Comparison of ENCODE assay signal across 6 cellular contexts in the genomic region with DNA sequence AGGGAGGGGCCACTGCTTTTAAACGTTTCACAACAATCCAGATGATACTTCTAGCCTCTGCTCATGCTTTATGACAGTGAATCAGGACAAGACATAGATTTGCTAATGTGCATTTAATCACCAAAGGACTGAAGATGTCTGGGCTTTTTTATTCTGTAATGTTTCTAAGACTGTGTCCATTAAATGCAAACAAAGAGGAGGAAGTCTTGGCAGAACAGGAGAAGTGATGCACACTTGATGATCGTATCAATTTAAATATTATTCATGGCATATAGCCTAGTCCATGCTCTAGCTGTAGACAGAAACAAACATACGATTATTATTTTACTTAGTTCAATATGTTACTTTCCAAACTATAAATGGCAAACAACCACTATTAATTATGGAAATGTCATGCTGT. TPM values are rescaled to one million over a fixed set of nuclear protein-coding genes. Genes with fewer than 3 reads are reported as not detected.
DNase-seq lines count a peak whose midpoint lies in the region; ATAC-seq, FAIRE-seq and TF ChIP-seq lines count a peak whose summit lies in the region.
"Not testable (repeated sequence)": the region's sequence is repeated elsewhere in the genome, so short reads cannot be mapped to it uniquely, and the experiment has no call there.

No MANE protein-coding gene starts in this region.

- WGBS in IMR-90 (ENCODE audit: extremely low coverage in 2 of 2, insufficient read length in 1 of 2), 2 experiments: no CpG with 5 or more reads among the region's 3 CpGs

- H3K27me3 Mint-ChIP-seq in CD4-positive, alpha-beta T cell; activated T-helper 17 cell treated with anti-CD3 and anti-CD28 coated beads, Interleukin-2, amount 50 U/mL, for 72 hours; memory B cell: not testable (repeated sequence)

- not testable (repeated sequence) for H3K9me3 ChIP-seq in CD4-positive, alpha-beta T cell (ENCODE audit: control insufficient read depth, low read length); IMR-90 (ENCODE audit: control insufficient read depth, insufficient read depth, low read length); SK-N-MC (ENCODE audit: low read depth, low read length); endothelial cell of umbilical vein (replicated peaks; ENCODE audit: control insufficient read depth, insufficient read depth, low read length)

- H3K56ac ChIP-seq in IMR-90 (ENCODE audit: extremely low read depth, insufficient read depth, low read length): not testable (repeated sequence)

- FAIRE-seq in endothelial cell of umbilical vein (lab: Jason Lieb, UNC): peak; percentile 73

- H3K23ac ChIP-seq in IMR-90 (ENCODE audit: low read depth, low read length): not testable (repeated sequence)

- H3K4me1 Mint-ChIP-seq in CD4-positive, alpha-beta T cell (ENCODE audit: low read depth): peaks cover 42% of the 10 kb centered on the region
- H3K4me1 Mint-ChIP-seq in activated T-helper 17 cell treated with anti-CD3 and anti-CD28 coated beads, Interleukin-2, amount 50 U/mL, for 72 hours: peaks cover 53% of the 10 kb centered on the region
- H3K4me1 Mint-ChIP-seq in memory B cell: peaks cover 25% of the 10 kb centered on the region

- not testable (repeated sequence) for DNase-seq in CD4-positive, alpha-beta T cell; SK-N-MC (ENCODE audit: low read depth, low spot score); memory B cell (ENCODE audit: low spot score in 2 of 2)
- DNase-seq in IMR-90: peak; percentile 46
- peak; percentile 53 for DNase-seq in endothelial cell of umbilical vein (ENCODE audit: low read depth, low spot score)

- H4K5ac ChIP-seq in IMR-90 (ENCODE audit: low read depth, low read length): not testable (repeated sequence)

- H3K27ac Mint-ChIP-seq in CD4-positive, alpha-beta T cell: peak overlapping the region; percentile 53
- peak overlapping the region; percentile 84 for H3K27ac Mint-ChIP-seq in activated T-helper 17 cell treated with anti-CD3 and anti-CD28 coated beads, Interleukin-2, amount 50 U/mL, for 72 hours
- peak overlapping the region; percentile 87 for H3K27ac Mint-ChIP-seq in memory B cell

- intact Hi-C loops in CD4-positive, alpha-beta T cell (cut with DNase I, micrococcal nuclease): loop anchor here in 1 of 2 experiments (10.0 kb wide), 1 partner anchor 485 kb away; a partner anchor contains a TSS
- intact Hi-C loops in IMR-90 (cut with micrococcal nuclease); endothelial cell of umbilical vein (cut with micrococcal nuclease): not testable (repeated sequence)

- H4K20me1 ChIP-seq in IMR-90 (ENCODE audit: insufficient read depth, low read length): peaks cover 12% of the 10 kb centered on the region; the same call in 1 of the 2 replicates
- not testable (repeated sequence) for H4K20me1 ChIP-seq in endothelial cell of umbilical vein (replicated peaks; ENCODE audit: control insufficient read depth, extremely low read depth, insufficient read depth, low read length)

- TF ChIP-seq POLR2A in IMR-90 (IDR thresholded peaks at IDR 0.05; ENCODE audit: low read depth, low read length); endothelial cell of umbilical vein (IDR thresholded peaks at IDR 0.05; ENCODE audit: low read depth, low read length): not testable (repeated sequence)

- H3K27me3 ChIP-seq in CD4-positive, alpha-beta T cell (ENCODE audit: control insufficient read depth, insufficient read depth, low read length); IMR-90 (ENCODE audit: control insufficient read depth, insufficient read depth, low read length); endothelial cell of umbilical vein (ENCODE audit: control insufficient read depth in 2 of 2, insufficient read depth in 2 of 2, low read length in 2 of 2): not testable (repeated sequence)

- H3K4ac ChIP-seq in IMR-90 (ENCODE audit: low read depth, low read length): not testable (repeated sequence)

- not testable (repeated sequence) for H4K91ac ChIP-seq in IMR-90 (ENCODE audit: insufficient read depth, low read depth, low read length)

- dilution Hi-C loops in IMR-90 (cut with HindIII; ENCODE audit: low sequenced_read_pairs, unreplicated experiment); endothelial cell of umbilical vein (cut with MboI; ENCODE audit: extremely low pct_ligation_motif_present, low sequenced_read_pairs): not testable (repeated sequence)

- H3K79me2 ChIP-seq in endothelial cell of umbilical vein (ENCODE audit: control insufficient read depth, insufficient read depth, low read length): peaks cover 30% of the 10 kb centered on the region

- H3K4me1 ChIP-seq in IMR-90 (ENCODE audit: control insufficient read depth, insufficient read depth, low read length): not testable (repeated sequence)
- H3K4me1 ChIP-seq in endothelial cell of umbilical vein (ENCODE audit: control insufficient read depth, extremely low read depth, insufficient read depth, low read length): peaks cover 24% of the 10 kb centered on the region

- not testable (repeated sequence) for H3K4me3 Mint-ChIP-seq in CD4-positive, alpha-beta T cell; activated T-helper 17 cell treated with anti-CD3 and anti-CD28 coated beads, Interleukin-2, amount 50 U/mL, for 72 hours; memory B cell

- not testable (repeated sequence) for H2AK9ac ChIP-seq in IMR-90 (replicated peaks; ENCODE audit: low read depth, low read length, poor library complexity)

- H3K27ac ChIP-seq in CD4-positive, alpha-beta T cell (ENCODE audit: low read depth, low read length); IMR-90 (ENCODE audit: insufficient read depth, low read length); endothelial cell of umbilical vein (ENCODE audit: insufficient read depth, low read depth, low read length): not testable (repeated sequence)
- peak overlapping the region; percentile 69; the same call in 1 of the 2 replicates for H3K27ac ChIP-seq in SK-N-MC

- BruUV-seq in IMR-90 (replicated peaks; lab: Mats Ljungman, UMichigan); endothelial cell of umbilical vein (replicated peaks; lab: Mats Ljungman, UMichigan): not testable (repeated sequence)

- in situ Hi-C loops in IMR-90 (cut with MboI; ENCODE audit: low sequenced_read_pairs): loop anchor here (10.0 to 25.0 kb wide), 2 partner anchors 425 to 622 kb away; no protein-coding TSS in a partner anchor

- not testable (repeated sequence) for H3K4me2 ChIP-seq in IMR-90 (ENCODE audit: low read depth, low read length); endothelial cell of umbilical vein (ENCODE audit: insufficient read depth, low read length)

- not testable (repeated sequence) for H2BK120ac ChIP-seq in IMR-90 (ENCODE audit: low read depth, low read length)

- H3K9me1 ChIP-seq in IMR-90 (ENCODE audit: insufficient read depth, low read length): peaks cover 25% of the 10 kb centered on the region
- not testable (repeated sequence) for H3K9me1 ChIP-seq in endothelial cell of umbilical vein (replicated peaks; ENCODE audit: control insufficient read depth, extremely low read depth, insufficient read depth, low read length)

- not testable (repeated sequence) for H3K18ac ChIP-seq in IMR-90 (ENCODE audit: low read depth, low read length)

- H2AFZ ChIP-seq in IMR-90 (replicated peaks; ENCODE audit: low read length, poor library complexity); endothelial cell of umbilical vein (ENCODE audit: low read depth, low read length): not testable (repeated sequence)

- H3K9ac ChIP-seq in IMR-90 (ENCODE audit: low read depth, low read length); SK-N-MC (ENCODE audit: insufficient read length); endothelial cell of umbilical vein (replicated peaks; ENCODE audit: extremely low read depth, insufficient read depth, low read length): not testable (repeated sequence)

- POLR2A ChIA-PET in CD4-positive, alpha-beta T cell (lab: Charles Lee); IMR-90 (lab: Charles Lee; ENCODE audit: unreplicated experiment): not testable (repeated sequence)
- POLR2A ChIA-PET in endothelial cell of umbilical vein (lab: Charles Lee): interaction anchor here (0.6 kb wide), 1 partner anchor 422 kb away, joined by 4 read pairs; no protein-coding TSS in a partner anchor

- H2BK15ac ChIP-seq in IMR-90 (ENCODE audit: low read depth, low read length): not testable (repeated sequence)

- TF ChIP-seq CTCF in CD4-positive, alpha-beta T cell (IDR thresholded peaks at IDR 0.05); IMR-90 (conservative IDR thresholded peaks at IDR 0.05; ENCODE audit: low read depth, low read length); endothelial cell of umbilical vein (IDR thresholded peaks at IDR 0.05; ENCODE audit: extremely low read depth in 1 of 2, insufficient read depth in 1 of 2, low read depth in 1 of 2, low read length in 2 of 2): not testable (repeated sequence)

- CTCF ChIA-PET in CD4-positive, alpha-beta T cell (lab: Charles Lee): interaction anchor here (1.6 kb wide), 1 partner anchor 10 kb away, joined by 6 read pairs; no protein-coding TSS in a partner anchor
- CTCF ChIA-PET in IMR-90 (lab: Yijun Ruan, JAX) (interaction anchor here (1.0 to 1.6 kb wide), 2 partner anchors 13 to 692 kb away, joined by 3 to 4 read pairs; no protein-coding TSS in a partner anchor), endothelial cell of umbilical vein (lab: Charles Lee) (interaction anchor here (2.2 to 3.0 kb wide), 3 partner anchors 10 to 692 kb away, joined by 10 to 20 read pairs (median 14); no protein-coding TSS in a partner anchor)

- H2BK5ac ChIP-seq in IMR-90 (ENCODE audit: low read depth, low read length, poor library complexity, severe bottlenecking): not testable (repeated sequence)

- H3K36me3 Mint-ChIP-seq in CD4-positive, alpha-beta T cell (ENCODE audit: low read depth): peaks cover 73% of the 10 kb centered on the region
- H3K36me3 Mint-ChIP-seq in activated T-helper 17 cell treated with anti-CD3 and anti-CD28 coated beads, Interleukin-2, amount 50 U/mL, for 72 hours (ENCODE audit: low read depth): peaks cover 85% of the 10 kb centered on the region
- peaks cover 23% of the 10 kb centered on the region for H3K36me3 Mint-ChIP-seq in memory B cell

- TF ChIP-seq RAD21 in IMR-90 (IDR thresholded peaks at IDR 0.05; ENCODE audit: low read length): not testable (repeated sequence)

- H3K36me3 ChIP-seq in IMR-90 (ENCODE audit: control insufficient read depth, insufficient read depth, low read length); endothelial cell of umbilical vein (ENCODE audit: control insufficient read depth in 2 of 2, extremely low read depth in 1 of 2, insufficient read depth in 2 of 2, low read length in 2 of 2): not testable (repeated sequence)
- peaks cover 49% of the 10 kb centered on the region for H3K36me3 ChIP-seq in SK-N-MC (ENCODE audit: insufficient read depth, low read length)

- peaks cover 25 to 59% of the 10 kb centered on the region in 2 experiments for H3K79me1 ChIP-seq in IMR-90 (ENCODE audit: low read depth in 1 of 2, low read length in 2 of 2)

- H3K14ac ChIP-seq in IMR-90 (replicated peaks; ENCODE audit: low read depth, low read length): not testable (repeated sequence)

- H4K8ac ChIP-seq in IMR-90 (ENCODE audit: low read depth in 2 of 2, low read length in 2 of 2): not testable (repeated sequence)

- not testable (repeated sequence) for ATAC-seq in CD4-positive, alpha-beta T cell (ENCODE audit: poor library complexity); IMR-90 (ENCODE audit: low read depth); activated T-helper 17 cell treated with anti-CD3 and anti-CD28 coated beads, Interleukin-2, amount 50 U/mL, for 72 hours (replicated peaks); memory B cell (ENCODE audit: low read depth)

- H3K4me3 ChIP-seq in IMR-90 (ENCODE audit: insufficient read depth, low read depth, low read length); SK-N-MC; endothelial cell of umbilical vein (replicated peaks in 1 of 3; ENCODE audit: insufficient read depth in 1 of 3, low read depth in 1 of 3, low read length in 3 of 3): not testable (repeated sequence)

- not testable (repeated sequence) for H3K9me3 Mint-ChIP-seq in CD4-positive, alpha-beta T cell; activated T-helper 17 cell treated with anti-CD3 and anti-CD28 coated beads, Interleukin-2, amount 50 U/mL, for 72 hours; memory B cell

- H2AK5ac ChIP-seq in IMR-90 (ENCODE audit: low read depth, low read length): not testable (repeated sequence)

- H2BK20ac ChIP-seq in IMR-90 (ENCODE audit: low read depth, low read length): not testable (repeated sequence)

RNA-seq across cellular contexts. Expression of a gene that starts 32.0 kb away (rescaled TPM):
- total RNA-seq in CD4-positive, alpha-beta T cell: 100 to 1,000 TPM in 1 of 2 experiments, 10 to 100 TPM in 1; 89.8 to 101 TPM
- 64.5 and 90.3 TPM in 2 replicates for total RNA-seq in IMR-90 (2012; rRNA removed)
- 103 and 113 TPM in 2 replicates for polyA plus RNA-seq in IMR-90 (2012; rRNA removed)
- polyA plus RNA-seq in IMR-90 (2012; cell fraction: cytosol; rRNA removed): 20.1 and 38.4 TPM in 2 replicates
- 6.4 and 41.8 TPM in 2 replicates for polyA plus RNA-seq in IMR-90 (2012; cell fraction: nucleus; rRNA removed; ENCODE audit: low replicate concordance)
- 100 to 1,000 TPM; 128 to 252 TPM for total RNA-seq in activated T-helper 17 cell treated with anti-CD3 and anti-CD28 coated beads, Interleukin-2, amount 50 U/mL, for 72 hours
- 125 and 130 TPM in 2 replicates for total RNA-seq in endothelial cell of umbilical vein
- 52.5 and 59.2 TPM in 2 replicates for polyA plus RNA-seq in endothelial cell of umbilical vein
- 85.0 and 95.8 TPM in 2 replicates for polyA plus RNA-seq in endothelial cell of umbilical vein (2011; cell fraction: cytosol; rRNA removed)
- 45.3 and 49.5 TPM in 2 replicates for polyA plus RNA-seq in endothelial cell of umbilical vein (2011; cell fraction: nucleus; rRNA removed)
- 182 and 257 TPM in 2 replicates for polyA plus RNA-seq in endothelial cell of umbilical vein (2012)
- polyA minus RNA-seq in endothelial cell of umbilical vein: 73.6 and 92.5 TPM in 2 replicates
- polyA minus RNA-seq in endothelial cell of umbilical vein (2011; cell fraction: cytosol; rRNA and poly(A)+ RNA removed): 49.9 TPM
- polyA minus RNA-seq in endothelial cell of umbilical vein (2011; cell fraction: nucleus; rRNA and poly(A)+ RNA removed): 16.5 and 22.1 TPM in 2 replicates

RNA-seq across cellular contexts. Expression of a gene that starts 32.1 kb away (rescaled TPM):
- total RNA-seq in CD4-positive, alpha-beta T cell: 10 to 100 TPM; 86.7 to 92.3 TPM
- total RNA-seq in IMR-90 (2012; rRNA removed) (25.6 and 61.9 TPM in 2 replicates), endothelial cell of umbilical vein (161 and 166 TPM in 2 replicates)
- polyA plus RNA-seq in IMR-90 (2012; rRNA removed) (17.8 and 23.6 TPM in 2 replicates), endothelial cell of umbilical vein (66.2 and 76.0 TPM in 2 replicates)
- 6.2 and 9.8 TPM in 2 replicates for polyA plus RNA-seq in IMR-90 (2012; cell fraction: cytosol; rRNA removed)
- 5.4 and 9.6 TPM in 2 replicates for polyA plus RNA-seq in IMR-90 (2012; cell fraction: nucleus; rRNA removed; ENCODE audit: low replicate concordance)
- total RNA-seq in activated T-helper 17 cell treated with anti-CD3 and anti-CD28 coated beads, Interleukin-2, amount 50 U/mL, for 72 hours: 10 to 100 TPM; 41.2 to 51.6 TPM
- 82.8 and 85.2 TPM in 2 replicates for polyA plus RNA-seq in endothelial cell of umbilical vein (2011; cell fraction: cytosol; rRNA removed)
- polyA plus RNA-seq in endothelial cell of umbilical vein (2011; cell fraction: nucleus; rRNA removed): 50.9 and 85.5 TPM in 2 replicates
- 143 and 158 TPM in 2 replicates for polyA plus RNA-seq in endothelial cell of umbilical vein (2012)
- polyA minus RNA-seq in endothelial cell of umbilical vein: 77.6 and 95.0 TPM in 2 replicates
- 19.4 TPM for polyA minus RNA-seq in endothelial cell of umbilical vein (2011; cell fraction: cytosol; rRNA and poly(A)+ RNA removed)
- 96.4 and 139 TPM in 2 replicates for polyA minus RNA-seq in endothelial cell of umbilical vein (2011; cell fraction: nucleus; rRNA and poly(A)+ RNA removed)

RNA-seq across cellular contexts. Expression of a gene that starts 57.5 kb away (rescaled TPM):
- 10 to 100 TPM; 39.0 to 39.3 TPM for total RNA-seq in CD4-positive, alpha-beta T cell
- total RNA-seq in IMR-90 (2012; rRNA removed): 90.7 and 124 TPM in 2 replicates
- polyA plus RNA-seq in IMR-90 (2012; rRNA removed): 48.0 and 64.2 TPM in 2 replicates
- 6.7 and 15.9 TPM in 2 replicates for polyA plus RNA-seq in IMR-90 (2012; cell fraction: cytosol; rRNA removed)
- 1.5 and 27.9 TPM in 2 replicates for polyA plus RNA-seq in IMR-90 (2012; cell fraction: nucleus; rRNA removed; ENCODE audit: low replicate concordance)
- 10 to 100 TPM; 42.2 to 70.0 TPM for total RNA-seq in activated T-helper 17 cell treated with anti-CD3 and anti-CD28 coated beads, Interleukin-2, amount 50 U/mL, for 72 hours
- total RNA-seq in endothelial cell of umbilical vein: 58.0 and 61.2 TPM in 2 replicates
- polyA plus RNA-seq in endothelial cell of umbilical vein: 29.4 and 38.5 TPM in 2 replicates
- 50.4 and 57.9 TPM in 2 replicates for polyA plus RNA-seq in endothelial cell of umbilical vein (2011; cell fraction: cytosol; rRNA removed)
- 34.6 and 44.1 TPM in 2 replicates for polyA plus RNA-seq in endothelial cell of umbilical vein (2011; cell fraction: nucleus; rRNA removed)
- 72.5 and 77.2 TPM in 2 replicates for polyA plus RNA-seq in endothelial cell of umbilical vein (2012)
- 30.6 and 31.9 TPM in 2 replicates for polyA minus RNA-seq in endothelial cell of umbilical vein
- polyA minus RNA-seq in endothelial cell of umbilical vein (2011; cell fraction: cytosol; rRNA and poly(A)+ RNA removed): 20.5 TPM
- polyA minus RNA-seq in endothelial cell of umbilical vein (2011; cell fraction: nucleus; rRNA and poly(A)+ RNA removed): 26.4 and 44.3 TPM in 2 replicates
